8 cellular contexts compared by ENCODE assay signal in the genomic region with DNA sequence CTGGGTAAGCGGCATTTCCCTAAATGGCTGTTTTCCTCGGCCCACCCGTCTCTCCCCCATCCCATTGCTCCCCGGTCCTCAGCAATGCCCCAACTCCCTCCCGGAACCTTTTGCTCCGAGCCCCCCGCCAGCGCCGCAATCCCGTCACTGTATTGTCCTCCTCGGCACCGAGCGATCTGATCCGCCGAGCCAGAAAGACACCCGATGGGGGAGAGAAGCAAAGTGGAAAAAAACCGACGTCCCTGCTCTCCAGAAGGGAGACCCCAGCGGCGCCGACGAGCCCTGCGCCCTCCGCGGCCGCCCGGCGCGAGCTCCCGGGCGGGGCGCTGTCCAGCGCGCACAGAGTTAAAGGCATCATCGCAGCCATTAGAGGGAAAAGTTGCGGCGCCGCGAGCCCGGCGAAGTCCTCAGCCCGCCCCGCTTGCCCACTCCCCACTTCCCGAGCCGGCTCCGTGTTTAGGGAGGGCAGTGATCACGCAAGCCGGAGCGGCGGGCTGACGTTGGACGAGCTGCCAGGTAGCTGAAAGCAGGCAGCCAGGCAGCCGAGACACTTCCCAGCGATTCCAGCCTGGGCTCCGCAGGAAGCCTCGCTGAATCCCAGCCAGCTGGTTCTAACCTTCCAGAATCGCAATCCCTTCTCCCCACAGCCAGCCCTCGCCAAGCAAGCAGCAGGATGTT. TPM values are rescaled to one million over a fixed set of nuclear protein-coding genes. Genes with fewer than 3 reads are reported as not detected.
A peak's percentile ranks its signal among the peaks of the same experiment; 100 is the strongest.
DNase-seq lines count a peak whose midpoint lies in the region; ATAC-seq and TF ChIP-seq lines count a peak whose summit lies in the region.

A gene with protein sequence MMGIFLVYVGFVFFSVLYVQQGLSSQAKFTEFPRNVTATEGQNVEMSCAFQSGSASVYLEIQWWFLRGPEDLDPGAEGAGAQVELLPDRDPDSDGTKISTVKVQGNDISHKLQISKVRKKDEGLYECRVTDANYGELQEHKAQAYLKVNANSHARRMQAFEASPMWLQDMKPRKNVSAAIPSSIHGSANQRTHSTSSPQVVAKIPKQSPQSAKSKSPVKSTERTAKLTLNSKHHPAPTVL (plus strand): TSS at position 435 of the 678 bp plus-strand sequence. CDS start 356 bp downstream, outside the sequence.

- H3K27me3 ChIP-seq in foreskin keratinocyte, result peaks cover 72% of the 10 kb centered on the region
- no peaks in the 10 kb centered on the region for H3K27me3 ChIP-seq in aorta (ENCODE audit: control insufficient read depth in 1 of 2, insufficient read depth in 2 of 2, low read length in 1 of 2)

- no peak within 1 kb of the TSS for H3K27ac Mint-ChIP-seq in osteocyte (ENCODE audit: unreplicated experiment)
- no peak within 1 kb of the TSS for H3K27ac Mint-ChIP-seq in HFFc6

- intact Hi-C loops in aorta (cut with DNase I), result no loop called here

- H3K4me1 Mint-ChIP-seq in osteocyte (ENCODE audit: unreplicated experiment) (peaks cover 8% of the 10 kb centered on the region), HFFc6 (ENCODE audit: low read depth) (no peaks in the 10 kb centered on the region)

- TF ChIP-seq CTCF in foreskin keratinocyte (conservative IDR thresholded peaks at IDR 0.05) (no peak), osteocyte (IDR thresholded peaks at IDR 0.05) (no peak), HFFc6 (IDR thresholded peaks at IDR 0.05) (no peak)

- no peaks in the 10 kb centered on the region for H3K9me3 ChIP-seq in aorta (ENCODE audit: control insufficient read depth, low read length)

- no peak within 1 kb of the TSS for H3K27ac ChIP-seq in foreskin keratinocyte
- H3K27ac ChIP-seq in aorta (ENCODE audit: low read depth in 1 of 2, low read length in 2 of 2), result no peak within 1 kb of the TSS

- H3K36me3 ChIP-seq in aorta (ENCODE audit: control insufficient read depth in 1 of 2, insufficient read depth in 2 of 2, low read length in 1 of 2), result no peaks in the 10 kb centered on the region

- ATAC-seq in foreskin keratinocyte (peak; percentile 70), GM21526 (IDR thresholded peaks at IDR 0.05; ENCODE audit: low FRiP score, unreplicated experiment) (no peak), aorta (ENCODE audit: low FRiP score) (no peak)

- H3K4me3 ChIP-seq in aorta (ENCODE audit: low read length in 2 of 2), result peak within 1 kb of the TSS in 1 of 2 donors; percentile 0

- H3K4me1 ChIP-seq in foreskin keratinocyte (no peaks in the 10 kb centered on the region), aorta (ENCODE audit: control insufficient read depth in 1 of 2, insufficient read depth in 2 of 2, low read length in 2 of 2) (no peaks in the 10 kb centered on the region)

- H3K9me3 Mint-ChIP-seq in osteocyte (ENCODE audit: unreplicated experiment) (no peaks in the 10 kb centered on the region), HFFc6 (peaks cover 4% of the 10 kb centered on the region; the same call in 1 of the 2 replicates)

- H3K4me3 Mint-ChIP-seq in osteocyte (ENCODE audit: unreplicated experiment), result peak within 1 kb of the TSS; percentile 53
- H3K4me3 Mint-ChIP-seq in HFFc6, result no peak within 1 kb of the TSS

- WGBS in aorta, 2 donors, result 0 to 2% methylated on average over 55 to 58 of the region's 58 CpGs

- H3K27me3 Mint-ChIP-seq in osteocyte (ENCODE audit: unreplicated experiment), result peaks cover 56% of the 10 kb centered on the region
- peaks cover 14% of the 10 kb centered on the region for H3K27me3 Mint-ChIP-seq in HFFc6 (ENCODE audit: insufficient read depth)

- DNase-seq in DMS79 (lab: John Stamatoyannopoulos, UW), result peak; percentile 86
- DNase-seq in NCI-H774 (lab: John Stamatoyannopoulos, UW), result peak; percentile 58
- no peak for DNase-seq in foreskin keratinocyte
- DNase-seq in osteocyte (ENCODE audit: extremely low spot score, unreplicated experiment), result no peak
- no peak for DNase-seq in activated effector memory CD4-positive, alpha-beta T cell treated with Interleukin-2 at 50 U/mL for 16 hours
- DNase-seq in aorta, result no peak
- DNase-seq in HFFc6, result no peak

- H3K36me3 Mint-ChIP-seq in osteocyte (ENCODE audit: unreplicated experiment), result no peaks in the 10 kb centered on the region
- no peaks in the 10 kb centered on the region for H3K36me3 Mint-ChIP-seq in HFFc6 (ENCODE audit: low read depth)

RNA-seq across cellular contexts. Expression of the gene that starts here (rescaled TPM):
- total RNA-seq in foreskin keratinocyte (not detected in 2 replicates), osteocyte (not detected in 2 replicates), aorta (not detected)
- polyA plus RNA-seq in foreskin keratinocyte (not detected in 2 replicates), aorta (under 1 TPM in 1 of 2 donors, not detected in 1; 0.13 TPM)
- not detected for total RNA-seq in HFFc6 (2021; fragmentation: NEBNext Ultra II Directional; extraction: Animal tissue kit (Norgen Biotek cat#: 25700))

Comparison
In these comparisons a context has a peak if more than half of its experiments do, and no peak if none do; other contexts are left out.
1. Peak in ATAC-seq in foreskin keratinocyte; RNA of the gene not detected or under 1 TPM.
2. DNase-seq: peak in DMS79 (single experiment) and NCI-H774 (single experiment); none in foreskin keratinocyte (0 of 2), osteocyte (single experiment), activated effector memory CD4-positive, alpha-beta T cell treated with Interleukin-2 at 50 U/mL for 16 hours (single experiment), aorta (0 of 2) and HFFc6 (single experiment).